Comparison of ENCODE assay signal across 30 cellular contexts in genomic region chr1:36268981-36269380, GRCh38. TPM values are rescaled to one million over a fixed set of nuclear protein-coding genes. Genes with fewer than 3 reads are reported as not detected.
A peak's percentile ranks its signal among the peaks of the same experiment; 100 is the strongest.
DNase-seq lines count a peak whose midpoint lies in the region; ATAC-seq, FAIRE-seq and TF ChIP-seq lines count a peak whose summit lies in the region.
"Had no signal": no experiment of that assay in that cellular context is flagged by ENCODE, and none has a peak within 500 bp of the region (broad histone marks: within the 10 kb centered on the region; RNA-seq: fewer than 3 reads in every experiment).

No MANE protein-coding gene starts in this region.

- intact Hi-C loops in HepG2 (cut with micrococcal nuclease; ENCODE audit: unreplicated experiment), result loop anchor here (1.0 to 5.0 kb wide), 2 partner anchors 16 to 47 kb away; partner anchors contain the start of gene THRAP3

- peak overlapping the region; percentile 69 for H3K4me2 ChIP-seq in HepG2 (ENCODE audit: low read depth, low read length)
- H3K4me2 ChIP-seq: KMS-11, smooth muscle cell had no signal

- no peak for TF ChIP-seq CTCF in WTC11 (IDR thresholded peaks at IDR 0.05)
- TF ChIP-seq CTCF in HepG2 (CRISPR knock-in tag; IDR thresholded peaks at IDR 0.05), result no peak

- peak overlapping the region; percentile 55; the same call in 1 of the 2 replicates for H3K9ac ChIP-seq in HepG2 (ENCODE audit: insufficient read depth, low read depth, low read length)
- H3K9ac ChIP-seq: KMS-11 had no signal

- CTCF ChIA-PET in WTC11 (lab: Charles Lee) (interaction anchor here (1.0 to 2.1 kb wide), 4 partner anchors 16 to 100 kb away, joined by 3 to 4 read pairs (median 4); partner anchors contain the start of gene SH3D21), HepG2 (lab: Yijun Ruan, JAX; ENCODE audit: low intra/inter-chr PET ratio, low total read pairs) (interaction anchor here (0.9 kb wide), 1 partner anchor 16 kb away, joined by 3 read pairs; no protein-coding TSS in a partner anchor)

- no peaks in the 10 kb centered on the region for H3K27me3 Mint-ChIP-seq in WTC11 (ENCODE audit: low read depth)
- no peaks in the 10 kb centered on the region for H3K27me3 Mint-ChIP-seq in stimulated activated naive B cell treated with anti-CD40 and anti-IgM and Interleukin-4, amounts not matched to agents 10 μg/mL and 1 μg/mL and 100 μg/mL, for 72 hours
- H3K27me3 Mint-ChIP-seq: dendritic cell treated with granulocyte-macrophage colony-stimulating factor and Interleukin-4, amounts not matched to agents 40 ng/mL and 50 ng/mL, for 4 days; memory B cell had no signal

- H3K4me3 Mint-ChIP-seq in WTC11, result no peak overlapping the region
- no peak overlapping the region for H3K4me3 Mint-ChIP-seq in stimulated activated naive B cell treated with anti-CD40 and anti-IgM and Interleukin-4, amounts not matched to agents 10 μg/mL and 1 μg/mL and 100 μg/mL, for 72 hours
- H3K4me3 Mint-ChIP-seq: dendritic cell treated with granulocyte-macrophage colony-stimulating factor and Interleukin-4, amounts not matched to agents 40 ng/mL and 50 ng/mL, for 4 days; endodermal cell; H9; memory B cell had no signal

- no peak overlapping the region for H2AFZ ChIP-seq in HepG2 (ENCODE audit: low read length)

- H3K4me1 ChIP-seq in HepG2 (ENCODE audit: insufficient read depth, low read length), result peaks cover 80% of the 10 kb centered on the region
- H3K4me1 ChIP-seq: BE2C had no signal

- H3K9me3 ChIP-seq in HepG2 (ENCODE audit: low read length), result no peaks in the 10 kb centered on the region
- H3K9me3 ChIP-seq: BE2C, esophagus squamous epithelium, upper lobe of left lung had no signal

- in situ Hi-C loops in HepG2 (cut with HindIII; ENCODE audit: extremely low pct_ligation_motif_present, low pct_unique_long_range_greater_than_20kb), result no loop called here

- peak overlapping the region in 2 of 3 experiments; percentile 28 to 32; a peak in 2 of 6 replicates for H3K4me3 ChIP-seq in HepG2 (replicated peaks in 1 of 3; ENCODE audit: insufficient read depth in 1 of 3, low read depth in 2 of 3, low read length in 3 of 3)
- H3K4me3 ChIP-seq: cardiac muscle cell, esophagus squamous epithelium, smooth muscle cell, upper lobe of left lung had no signal

- H4K20me1 ChIP-seq in HepG2 (ENCODE audit: insufficient read depth, low read length), result peaks cover 16% of the 10 kb centered on the region; the same call in 1 of the 2 replicates

- no peaks in the 10 kb centered on the region for H3K4me1 Mint-ChIP-seq in WTC11
- H3K4me1 Mint-ChIP-seq in stimulated activated naive B cell treated with anti-CD40 and anti-IgM and Interleukin-4, amounts not matched to agents 10 μg/mL and 1 μg/mL and 100 μg/mL, for 72 hours, result peaks cover 11 to 39% of the 10 kb centered on the region in 2 donors
- H3K4me1 Mint-ChIP-seq: endodermal cell, H9, memory B cell had no signal

- BruUV-seq in HepG2 (replicated peaks; lab: Mats Ljungman, UMichigan), result no TSS peak

- TF ChIP-seq POLR2A in HepG2 (IDR thresholded peaks at IDR 0.05; ENCODE audit: insufficient read depth in 1 of 2, low read depth in 2 of 2, low read length in 2 of 2), result no peak

- FAIRE-seq in HepG2 (lab: Jason Lieb, UNC), result no peak
- FAIRE-seq: G401.6, GM19239 had no signal

- peak overlapping the region; percentile 44 to 60 for H3K27ac Mint-ChIP-seq in activated naive CD4-positive, alpha-beta T cell treated with anti-CD3 and anti-CD28 coated beads, Interleukin-2, amount 50 U/mL, for 72 hours
- 0 out of 2 replicates have a peak overlapping the region, but pooled peaks have one; percentile 36 for H3K27ac Mint-ChIP-seq in WTC11
- peak overlapping the region; percentile 62 for H3K27ac Mint-ChIP-seq in stimulated activated naive B cell treated with anti-CD40 and anti-IgM and Interleukin-4, amounts not matched to agents 10 μg/mL and 1 μg/mL and 100 μg/mL, for 72 hours
- H3K27ac Mint-ChIP-seq: dendritic cell treated with granulocyte-macrophage colony-stimulating factor and Interleukin-4, amounts not matched to agents 40 ng/mL and 50 ng/mL, for 4 days; memory B cell had no signal

- no peak for TF ChIP-seq RAD21 in HepG2 (CRISPR knock-in tag; IDR thresholded peaks at IDR 0.05)

- WGBS in HepG2 (ENCODE audit: low lambda C conversion rate), result 32% methylated on average over 6 of the region's 6 CpGs

- TF ChIP-seq EP300 in HepG2 (IDR thresholded peaks at IDR 0.05; ENCODE audit: low read depth in 2 of 2, low read length in 2 of 2) (no peak), HepG2 (CRISPR knock-in tag; IDR thresholded peaks at IDR 0.05; ENCODE audit: borderline replicate concordance) (no peak)

- H3K9me3 Mint-ChIP-seq in activated naive CD4-positive, alpha-beta T cell treated with anti-CD3 and anti-CD28 coated beads, Interleukin-2, amount 50 U/mL, for 72 hours, result no peaks in the 10 kb centered on the region
- no peaks in the 10 kb centered on the region for H3K9me3 Mint-ChIP-seq in WTC11
- H3K9me3 Mint-ChIP-seq in stimulated activated naive B cell treated with anti-CD40 and anti-IgM and Interleukin-4, amounts not matched to agents 10 μg/mL and 1 μg/mL and 100 μg/mL, for 72 hours, result no peaks in the 10 kb centered on the region
- H3K9me3 Mint-ChIP-seq: dendritic cell treated with granulocyte-macrophage colony-stimulating factor and Interleukin-4, amounts not matched to agents 40 ng/mL and 50 ng/mL, for 4 days; endodermal cell; H9; memory B cell had no signal

- POLR2A ChIA-PET in WTC11 (lab: Charles Lee), result interaction anchor here (1.6 kb wide), 1 partner anchor 44 kb away, joined by 4 read pairs; the partner anchor contains the start of gene THRAP3
- POLR2A ChIA-PET in HepG2 (lab: Yijun Ruan, JAX), result interaction anchor here (0.6 to 3.1 kb wide), 18 partner anchors 8 to 132 kb away, joined by 3 to 56 read pairs (median 4); partner anchors contain the start of genes EVA1B, SH3D21, THRAP3 and TRAPPC3

- H3K36me3 ChIP-seq in HepG2 (replicated peaks in 1 of 2; ENCODE audit: control insufficient read depth in 1 of 2, insufficient read depth in 2 of 2, low read length in 2 of 2), result peaks cover 11 to 42% of the 10 kb centered on the region in 2 experiments
- H3K36me3 ChIP-seq: BE2C had no signal

- peaks cover 72% of the 10 kb centered on the region for H3K79me2 ChIP-seq in HepG2 (ENCODE audit: insufficient read depth, low read length)

- H3K27me3 ChIP-seq in HepG2 (ENCODE audit: control insufficient read depth in 1 of 2, insufficient read depth in 2 of 2, low read length in 2 of 2), result no peaks in the 10 kb centered on the region
- H3K27me3 ChIP-seq: BE2C, cardiac muscle cell, esophagus squamous epithelium, upper lobe of left lung had no signal

- H3K27ac ChIP-seq in HepG2 (ENCODE audit: extremely low read length, insufficient read depth, low read length), result peak overlapping the region; percentile 85
- H3K27ac ChIP-seq: cardiac muscle cell, KMS-11, upper lobe of left lung had no signal

- ATAC-seq in activated naive CD4-positive, alpha-beta T cell treated with anti-CD3 and anti-CD28 coated beads, Interleukin-2, amount 50 U/mL, for 72 hours, result no peak
- ATAC-seq in WTC11 (no peak), HepG2 (peak; percentile 42), GM21786 (IDR thresholded peaks at IDR 0.05; ENCODE audit: unreplicated experiment) (no peak)
- no peak for ATAC-seq in stimulated activated naive B cell treated with anti-CD40 and anti-IgM and Interleukin-4, amounts not matched to agents 10 μg/mL and 1 μg/mL and 100 μg/mL, for 72 hours (replicated peaks)

- no peak for DNase-seq in activated naive CD4-positive, alpha-beta T cell treated with anti-CD3 and anti-CD28 coated beads, Interleukin-2, amount 50 U/mL, for 72 hours (ENCODE audit: low spot score in 2 of 2)
- no peak for DNase-seq in activated naive CD4-positive, alpha-beta T cell treated with anti-CD3 and anti-CD28 coated beads, Interleukin-2, amount 50 U/mL, for 16 hours
- no peak for DNase-seq in WTC11 (ENCODE audit: low spot score)
- no peak for DNase-seq in HepG2 (ENCODE audit: low spot score)
- no peak for DNase-seq in stimulated activated naive B cell treated with anti-CD40 and anti-IgM and Interleukin-4, amounts not matched to agents 10 μg/mL and 1 μg/mL and 100 μg/mL, for 72 hours
- DNase-seq in GDM1 (lab: John Stamatoyannopoulos, UW), result no peak
- DNase-seq in HCEC 1CT, result no peak
- DNase-seq: activated CD4-positive, alpha-beta T cell treated with anti-CD3 and anti-CD28 coated beads for 4 hours; activated CD8-positive, alpha-beta memory T cell treated with anti-CD3 and anti-CD28 coated beads for 24 hours; activated gamma-delta T cell treated with Interleukin-2 at 50 U/mL for 16 hours; anterior cingulate cortex; BE2C; endodermal cell; esophagus squamous epithelium; foreskin melanocyte; H9; NCI-H1436; nucleus accumbens; stimulated activated CD4-positive, alpha-beta T cell treated with anti-CD3 and anti-CD28 coated beads, Interleukin-1b, Interleukin-23, amount 100 ng/mL, for 48 hours; stimulated activated CD8-positive, alpha-beta memory T cell treated with anti-CD3 and anti-CD28 coated beads, Interleukin-4, amount 100 ng/mL, for 48 hours; T-helper 2 cell had no signal

- H3K36me3 Mint-ChIP-seq in activated naive CD4-positive, alpha-beta T cell treated with anti-CD3 and anti-CD28 coated beads, Interleukin-2, amount 50 U/mL, for 72 hours, result peaks cover 0 to 7% of the 10 kb centered on the region in 2 donors
- peaks cover 30% of the 10 kb centered on the region for H3K36me3 Mint-ChIP-seq in WTC11
- H3K36me3 Mint-ChIP-seq in stimulated activated naive B cell treated with anti-CD40 and anti-IgM and Interleukin-4, amounts not matched to agents 10 μg/mL and 1 μg/mL and 100 μg/mL, for 72 hours, result peaks cover 17 to 36% of the 10 kb centered on the region in 2 donors

RNA-seq across cellular contexts. Expression of gene SH3D21, which starts 37.2 kb away (rescaled TPM):
- total RNA-seq in activated naive CD4-positive, alpha-beta T cell treated with anti-CD3 and anti-CD28 coated beads, Interleukin-2, amount 50 U/mL, for 72 hours, result 10 to 100 TPM in 1 of 2 donors, 1 to 10 TPM in 1; 4.4 to 47.1 TPM
- total RNA-seq in WTC11 (2021) (22.1 to 29.3 TPM (median 26.9 TPM) in 3 replicates), HepG2 (2016; rRNA removed; fragmentation: Illumina TruSeq; extraction: Trizol) (1.4 and 5.1 TPM in 2 replicates)
- 0.79 and 0.81 TPM in 2 replicates for total RNA-seq in HepG2 (2016; cell fraction: cytosol; rRNA removed; fragmentation: Illumina TruSeq; extraction: Trizol; ENCODE audit: low read depth)
- total RNA-seq in HepG2 (2016; cell fraction: insoluble cytoplasmic fraction; rRNA removed; fragmentation: Illumina TruSeq; extraction: Trizol), result 0.98 and 4.8 TPM in 2 replicates
- 1.1 TPM in 2 replicates for total RNA-seq in HepG2 (2016; cell fraction: membrane; rRNA removed; fragmentation: Illumina TruSeq; extraction: Trizol)
- total RNA-seq in HepG2 (2016; cell fraction: nucleus; rRNA removed; fragmentation: Illumina TruSeq; extraction: Trizol), result 6.7 and 7.2 TPM in 2 replicates
- 8.6 and 8.7 TPM in 2 replicates for polyA plus RNA-seq in HepG2 (2011; rRNA removed)
- 1.6 and 1.7 TPM in 2 replicates for polyA plus RNA-seq in HepG2 (2011; cell fraction: cytosol; rRNA removed)
- polyA plus RNA-seq in HepG2 (2011; cell fraction: nucleus; rRNA removed), result 84.9 and 116 TPM in 2 replicates
- polyA plus RNA-seq in HepG2 (2012), result 6.9 and 8.0 TPM in 2 replicates
- polyA plus RNA-seq in HepG2 (2016; cell fraction: cytosol; fragmentation: Illumina TruSeq; extraction: Trizol; ENCODE audit: low read depth), result 0.40 and 0.63 TPM in 2 replicates
- 2.1 and 2.3 TPM in 2 replicates for polyA plus RNA-seq in HepG2 (2016; cell fraction: insoluble cytoplasmic fraction; fragmentation: Illumina TruSeq; extraction: Trizol; ENCODE audit: low read depth)
- 1.0 and 1.1 TPM in 2 replicates for polyA plus RNA-seq in HepG2 (2016; cell fraction: membrane; fragmentation: Illumina TruSeq; extraction: Trizol; ENCODE audit: low read depth)
- 21.9 and 30.8 TPM in 2 replicates for polyA plus RNA-seq in HepG2 (2016; cell fraction: nucleus; fragmentation: Illumina TruSeq; extraction: Trizol; ENCODE audit: insufficient read depth, low read depth)
- 3.0 and 3.2 TPM in 2 replicates for polyA minus RNA-seq in HepG2 (2011; rRNA and poly(A)+ RNA removed; ENCODE audit: low replicate concordance)
- polyA minus RNA-seq in HepG2 (2011; cell fraction: cytosol; rRNA and poly(A)+ RNA removed), result 1.1 and 1.7 TPM in 2 replicates
- polyA minus RNA-seq in HepG2 (2011; cell fraction: nucleus; rRNA and poly(A)+ RNA removed), result 15.7 and 16.0 TPM in 2 replicates

RNA-seq across cellular contexts. Expression of gene THRAP3, which starts 44.7 kb away (rescaled TPM):
- total RNA-seq in activated naive CD4-positive, alpha-beta T cell treated with anti-CD3 and anti-CD28 coated beads, Interleukin-2, amount 50 U/mL, for 72 hours, result 100 to 1,000 TPM in 1 of 2 donors, 10 to 100 TPM in 1; 96.2 to 153 TPM
- total RNA-seq in WTC11 (2021), result 150 to 160 TPM (median 153 TPM) in 3 replicates
- 92.6 and 127 TPM in 2 replicates for total RNA-seq in HepG2 (2016; rRNA removed; fragmentation: Illumina TruSeq; extraction: Trizol)
- total RNA-seq in HepG2 (2016; cell fraction: cytosol; rRNA removed; fragmentation: Illumina TruSeq; extraction: Trizol; ENCODE audit: low read depth), result 4.4 and 4.8 TPM in 2 replicates
- total RNA-seq in HepG2 (2016; cell fraction: insoluble cytoplasmic fraction; rRNA removed; fragmentation: Illumina TruSeq; extraction: Trizol), result 91.8 and 120 TPM in 2 replicates
- 17.0 and 19.1 TPM in 2 replicates for total RNA-seq in HepG2 (2016; cell fraction: membrane; rRNA removed; fragmentation: Illumina TruSeq; extraction: Trizol)
- total RNA-seq in HepG2 (2016; cell fraction: nucleus; rRNA removed; fragmentation: Illumina TruSeq; extraction: Trizol), result 65.3 and 66.9 TPM in 2 replicates
- polyA plus RNA-seq in HepG2 (2011; rRNA removed), result 45.0 and 48.3 TPM in 2 replicates
- 24.6 and 36.8 TPM in 2 replicates for polyA plus RNA-seq in HepG2 (2011; cell fraction: cytosol; rRNA removed)
- polyA plus RNA-seq in HepG2 (2011; cell fraction: nucleus; rRNA removed), result 24.7 and 31.6 TPM in 2 replicates
- 42.6 and 51.5 TPM in 2 replicates for polyA plus RNA-seq in HepG2 (2012)
- polyA plus RNA-seq in HepG2 (2016; cell fraction: cytosol; fragmentation: Illumina TruSeq; extraction: Trizol; ENCODE audit: low read depth), result 2.2 and 2.7 TPM in 2 replicates
- polyA plus RNA-seq in HepG2 (2016; cell fraction: insoluble cytoplasmic fraction; fragmentation: Illumina TruSeq; extraction: Trizol; ENCODE audit: low read depth), result 84.9 and 85.0 TPM in 2 replicates
- 6.4 and 7.9 TPM in 2 replicates for polyA plus RNA-seq in HepG2 (2016; cell fraction: membrane; fragmentation: Illumina TruSeq; extraction: Trizol; ENCODE audit: low read depth)
- polyA plus RNA-seq in HepG2 (2016; cell fraction: nucleus; fragmentation: Illumina TruSeq; extraction: Trizol; ENCODE audit: insufficient read depth, low read depth), result 72.6 and 82.4 TPM in 2 replicates
- 52.7 and 91.8 TPM in 2 replicates for polyA minus RNA-seq in HepG2 (2011; rRNA and poly(A)+ RNA removed; ENCODE audit: low replicate concordance)
- 53.5 and 56.4 TPM in 2 replicates for polyA minus RNA-seq in HepG2 (2011; cell fraction: cytosol; rRNA and poly(A)+ RNA removed)
- polyA minus RNA-seq in HepG2 (2011; cell fraction: nucleus; rRNA and poly(A)+ RNA removed), result 36.8 and 66.3 TPM in 2 replicates

RNA-seq across cellular contexts. Expression of gene EVA1B, which starts 54.5 kb away (rescaled TPM):
- total RNA-seq in activated naive CD4-positive, alpha-beta T cell treated with anti-CD3 and anti-CD28 coated beads, Interleukin-2, amount 50 U/mL, for 72 hours, result 1 to 10 TPM; 2.0 to 4.2 TPM
- total RNA-seq in WTC11 (2021), result 32.0 to 45.2 TPM (median 41.5 TPM) in 3 replicates
- 3.8 and 6.6 TPM in 2 replicates for total RNA-seq in HepG2 (2016; rRNA removed; fragmentation: Illumina TruSeq; extraction: Trizol)
- total RNA-seq in HepG2 (2016; cell fraction: cytosol; rRNA removed; fragmentation: Illumina TruSeq; extraction: Trizol; ENCODE audit: low read depth), result 17.4 and 24.0 TPM in 2 replicates
- 5.1 and 5.9 TPM in 2 replicates for total RNA-seq in HepG2 (2016; cell fraction: insoluble cytoplasmic fraction; rRNA removed; fragmentation: Illumina TruSeq; extraction: Trizol)
- total RNA-seq in HepG2 (2016; cell fraction: membrane; rRNA removed; fragmentation: Illumina TruSeq; extraction: Trizol), result 15.5 and 17.9 TPM in 2 replicates
- total RNA-seq in HepG2 (2016; cell fraction: nucleus; rRNA removed; fragmentation: Illumina TruSeq; extraction: Trizol), result 2.5 and 2.7 TPM in 2 replicates
- 3.9 and 5.8 TPM in 2 replicates for polyA plus RNA-seq in HepG2 (2011; rRNA removed)
- 4.7 and 13.2 TPM in 2 replicates for polyA plus RNA-seq in HepG2 (2011; cell fraction: cytosol; rRNA removed)
- 7.5 and 8.1 TPM in 2 replicates for polyA plus RNA-seq in HepG2 (2011; cell fraction: nucleus; rRNA removed)
- polyA plus RNA-seq in HepG2 (2012), result 2.8 and 7.2 TPM in 2 replicates
- polyA plus RNA-seq in HepG2 (2016; cell fraction: cytosol; fragmentation: Illumina TruSeq; extraction: Trizol; ENCODE audit: low read depth), result 17.5 and 21.2 TPM in 2 replicates
- polyA plus RNA-seq in HepG2 (2016; cell fraction: insoluble cytoplasmic fraction; fragmentation: Illumina TruSeq; extraction: Trizol; ENCODE audit: low read depth), result 3.5 and 4.8 TPM in 2 replicates
- polyA plus RNA-seq in HepG2 (2016; cell fraction: membrane; fragmentation: Illumina TruSeq; extraction: Trizol; ENCODE audit: low read depth), result 12.3 and 13.6 TPM in 2 replicates
- polyA plus RNA-seq in HepG2 (2016; cell fraction: nucleus; fragmentation: Illumina TruSeq; extraction: Trizol; ENCODE audit: insufficient read depth, low read depth), result 5.0 and 5.9 TPM in 2 replicates
- 1.2 and 5.8 TPM in 2 replicates for polyA minus RNA-seq in HepG2 (2011; rRNA and poly(A)+ RNA removed; ENCODE audit: low replicate concordance)
- 2.5 and 3.6 TPM in 2 replicates for polyA minus RNA-seq in HepG2 (2011; cell fraction: cytosol; rRNA and poly(A)+ RNA removed)
- 0.50 and 0.90 TPM in 2 replicates for polyA minus RNA-seq in HepG2 (2011; cell fraction: nucleus; rRNA and poly(A)+ RNA removed)
